Comparison of ENCODE assay signal across 35 cellular contexts in the genomic region with DNA sequence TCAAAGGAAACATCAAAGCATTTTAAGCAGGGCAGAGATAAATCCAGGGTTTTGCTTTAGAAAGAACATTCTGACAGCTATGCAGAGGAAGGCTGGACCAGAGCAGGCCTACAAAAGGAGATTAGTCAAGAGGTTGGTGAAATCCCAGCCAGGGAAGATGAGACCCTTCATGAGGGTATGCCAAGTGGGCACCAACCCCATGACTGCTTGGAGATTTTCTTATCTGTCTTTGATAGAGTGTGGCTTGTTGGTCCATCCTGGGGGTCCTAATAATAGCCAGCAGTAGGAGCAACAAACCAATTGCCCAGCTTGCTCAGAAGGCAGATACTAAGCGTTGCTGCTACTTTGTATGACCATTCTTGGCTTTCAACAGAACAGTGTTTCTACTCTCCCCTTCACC.
DNase-seq lines count a peak whose midpoint lies in the region; ATAC-seq, FAIRE-seq and TF ChIP-seq lines count a peak whose summit lies in the region.
"Had no signal": no experiment of that assay in that cellular context is flagged by ENCODE, and none has a peak within 500 bp of the region (broad histone marks: within the 10 kb centered on the region; RNA-seq: fewer than 3 reads in every experiment).

No MANE protein-coding gene starts in this region.

- peak; percentile 64 for FAIRE-seq in bronchial epithelial cell (lab: Jason Lieb, UNC)
- FAIRE-seq: A204.1, A549, D721Med had no signal

- H3K27ac ChIP-seq in cardiac muscle cell (peak overlapping the region; percentile 16), right atrium auricular region (peak overlapping the region in 1 of 2 donors; percentile 55), left ventricle myocardium inferior (replicated peaks) (no peak overlapping the region), right cardiac atrium (ENCODE audit: low read length) (peak overlapping the region; percentile 42)
- H3K27ac ChIP-seq: 22Rv1; A549; BLaER1; BLaER1 treated with 17β-estradiol and CSF1 and Interleukin-3, amounts not matched to agents 10 nM and 100 nM; C4-2B had no signal

- DNase-seq in cardiac muscle cell (ENCODE audit: low read depth in 1 of 2, low spot score in 1 of 2) (peak in 1 of 2 donors; percentile 56), right atrium auricular region (ENCODE audit: low spot score) (no peak), left cardiac atrium (peak; percentile 31), left ventricle myocardium inferior (no peak), right cardiac atrium (peak; percentile 23 to 64 (median 46)), Right ventricle myocardium superior (no peak), bronchial epithelial cell (ENCODE audit: low read depth) (no peak)
- no peak for DNase-seq in activated naive CD4-positive, alpha-beta T cell treated with anti-CD3 and anti-CD28 coated beads, Interleukin-2, amount 50 U/mL, for 16 hours
- DNase-seq: 8988T; ACHN; AML-193; BE2C; C1 segment of cervical spinal cord; Caco-2; Calu3; CD4-positive, alpha-beta memory T cell; CD4-positive, alpha-beta T cell; CD4-positive, CD25-positive, alpha-beta regulatory T cell; CD8-positive, alpha-beta memory T cell; CD8-positive, alpha-beta T cell; COR-L47; DMS 273 treated with DMSO at 0.1 percent for 48 hours; DMS153; DMS53; DMS79; DMS79 treated with DMSO at 0.1 percent for 48 hours; DND-41; EL had no signal

- WGBS in right cardiac atrium, result 75% methylated on average over 1 of the region's 1 CpG

- no peaks in the 10 kb centered on the region for H3K27me3 ChIP-seq in cardiac muscle cell
- H3K27me3 ChIP-seq in right atrium auricular region, result no peaks in the 10 kb centered on the region
- no peaks in the 10 kb centered on the region for H3K27me3 ChIP-seq in left ventricle myocardium inferior (ENCODE audit: low read depth)
- no peaks in the 10 kb centered on the region for H3K27me3 ChIP-seq in right cardiac atrium (ENCODE audit: control insufficient read depth, insufficient read depth)
- H3K27me3 ChIP-seq in bronchial epithelial cell (ENCODE audit: control insufficient read depth, insufficient read depth, low read length), result no peaks in the 10 kb centered on the region
- H3K27me3 ChIP-seq: BE2C; BLaER1; BLaER1 treated with 17β-estradiol and CSF1 and Interleukin-3, amounts not matched to agents 10 nM and 100 nM had no signal

- TF ChIP-seq CTCF in cardiac muscle cell (IDR thresholded peaks at IDR 0.05; ENCODE audit: low read depth, low read length), result no peak
- no peak for TF ChIP-seq CTCF in right atrium auricular region (IDR thresholded peaks at IDR 0.05)
- TF ChIP-seq CTCF in left ventricle myocardium inferior (IDR thresholded peaks at IDR 0.05; ENCODE audit: borderline replicate concordance), result no peak
- no peak for TF ChIP-seq CTCF in bronchial epithelial cell (IDR thresholded peaks at IDR 0.05; ENCODE audit: insufficient read depth, low read length, severe bottlenecking)

- no peak overlapping the region for H3K4me3 ChIP-seq in cardiac muscle cell
- no peak overlapping the region for H3K4me3 ChIP-seq in right atrium auricular region
- no peak overlapping the region for H3K4me3 ChIP-seq in left ventricle myocardium inferior
- H3K4me3 ChIP-seq in right cardiac atrium (ENCODE audit: low read length), result no peak overlapping the region
- H3K4me3 ChIP-seq in bronchial epithelial cell (ENCODE audit: low read depth, low read length), result no peak overlapping the region
- H3K4me3 ChIP-seq: A549; BLaER1; BLaER1 treated with 17β-estradiol and CSF1 and Interleukin-3, amounts not matched to agents 10 nM and 100 nM had no signal

- H3K9me3 ChIP-seq in cardiac muscle cell (ENCODE audit: low read depth) (no peaks in the 10 kb centered on the region), right atrium auricular region (no peaks in the 10 kb centered on the region), left ventricle myocardium inferior (replicated peaks) (no peaks in the 10 kb centered on the region), right cardiac atrium (ENCODE audit: control insufficient read depth, low read length) (no peaks in the 10 kb centered on the region)
- H3K9me3 ChIP-seq: A549; BE2C; BLaER1; BLaER1 treated with 17β-estradiol and CSF1 and Interleukin-3, amounts not matched to agents 10 nM and 100 nM; Caco-2 had no signal

- intact Hi-C loops in left cardiac atrium (cut with DNase I) (loop anchor here in 1 of 2 donors (10.0 kb wide), 3 partner anchors 212 to 572 kb away; no protein-coding TSS in a partner anchor), left ventricle myocardium inferior (cut with micrococcal nuclease) (no loop called here), right cardiac atrium (cut with DNase I) (no loop called here), Right ventricle myocardium superior (cut with DNase I) (no loop called here)

- peaks cover 35% of the 10 kb centered on the region for H3K4me1 ChIP-seq in cardiac muscle cell (ENCODE audit: low read depth)
- peaks cover 0 to 10% of the 10 kb centered on the region in 2 donors for H3K4me1 ChIP-seq in right atrium auricular region
- H3K4me1 ChIP-seq in left ventricle myocardium inferior, result peaks cover 9% of the 10 kb centered on the region
- H3K4me1 ChIP-seq in right cardiac atrium (ENCODE audit: control insufficient read depth, insufficient read depth, low read length), result no peaks in the 10 kb centered on the region
- H3K4me1 ChIP-seq: A549; BE2C; BLaER1; BLaER1 treated with 17β-estradiol and CSF1 and Interleukin-3, amounts not matched to agents 10 nM and 100 nM; Caco-2 had no signal

- no peaks in the 10 kb centered on the region for H3K36me3 ChIP-seq in cardiac muscle cell
- no peaks in the 10 kb centered on the region for H3K36me3 ChIP-seq in right atrium auricular region
- no peaks in the 10 kb centered on the region for H3K36me3 ChIP-seq in left ventricle myocardium inferior
- no peaks in the 10 kb centered on the region for H3K36me3 ChIP-seq in bronchial epithelial cell (ENCODE audit: control insufficient read depth, insufficient read depth, low read length)
- H3K36me3 ChIP-seq: BE2C; BLaER1; BLaER1 treated with 17β-estradiol and CSF1 and Interleukin-3, amounts not matched to agents 10 nM and 100 nM had no signal

- peak; percentile 93 to 95 for ATAC-seq in left cardiac atrium
- ATAC-seq in right cardiac atrium, result peak; percentile 91 to 94
- ATAC-seq in Right ventricle myocardium superior (ENCODE audit: poor library complexity), result no peak
- ATAC-seq: A549; CD8-positive, alpha-beta T cell had no signal

Comparison
In these comparisons a context has a peak if more than half of its experiments do, and no peak if none do; other contexts are left out.
1. DNase-seq: peak in left cardiac atrium (single experiment) and right cardiac atrium (3 of 3); none in right atrium auricular region (single experiment), left ventricle myocardium inferior (single experiment), Right ventricle myocardium superior (single experiment), bronchial epithelial cell (single experiment) and activated naive CD4-positive, alpha-beta T cell treated with anti-CD3 and anti-CD28 coated beads, Interleukin-2, amount 50 U/mL, for 16 hours (single experiment).